In genomic region chr12:131101006-131101405, GRCh38 we compare ENCODE assay signal across 17 cellular contexts.
A peak's percentile ranks its signal among the peaks of the same experiment; 100 is the strongest.
DNase-seq lines count a peak whose midpoint lies in the region; TF ChIP-seq lines count a peak whose summit lies in the region.
"Had no signal": no experiment of that assay in that cellular context is flagged by ENCODE, and none has a peak within 500 bp of the region (broad histone marks: within the 10 kb centered on the region; RNA-seq: fewer than 3 reads in every experiment).

No MANE protein-coding gene starts in this region.

- H4K20me1 ChIP-seq in BLaER1 treated with 17β-estradiol and CSF1 and Interleukin-3, amounts not matched to agents 10 nM and 100 nM, result peaks cover 0 to 43% (median 8%) of the 10 kb centered on the region in 11 experiments; a peak in 11 of 22 replicates

- H3K36me3 Mint-ChIP-seq in chondrocyte (ENCODE audit: low read depth), result no peaks in the 10 kb centered on the region

- H3K4me2 ChIP-seq in BLaER1 treated with 17β-estradiol and CSF1 and Interleukin-3, amounts not matched to agents 10 nM and 100 nM, result peak overlapping the region; percentile 65 to 97 (median 92); a peak in 19 of 22 replicates
- H3K4me2 ChIP-seq: KMS-11 had no signal

- no peak overlapping the region for H3K4me3 ChIP-seq in BE2C (ENCODE audit: low read depth, low read length)
- H3K4me3 ChIP-seq in BLaER1 treated with 17β-estradiol and CSF1 and Interleukin-3, amounts not matched to agents 10 nM and 100 nM, result no peak overlapping the region
- H3K4me3 ChIP-seq: SJCRH30 had no signal

- TF ChIP-seq CTCF in BE2C (IDR thresholded peaks at IDR 0.05; ENCODE audit: low read depth, low read length) (no peak), chondrocyte (IDR thresholded peaks at IDR 0.05) (no peak)

- H3K27me3 Mint-ChIP-seq in chondrocyte (ENCODE audit: low read depth), result peaks cover 11% of the 10 kb centered on the region

- intact Hi-C loops in posterior vena cava (cut with DNase I), result loop anchor here in 1 of 2 donors (10.0 kb wide), 1 partner anchor 354 kb away; no protein-coding TSS in a partner anchor

- H3K4me1 Mint-ChIP-seq in chondrocyte (ENCODE audit: low read depth), result peaks cover 2% of the 10 kb centered on the region

- peak overlapping the region in 1 of 11 experiments; percentile 45; a peak in 3 of 22 replicates for H3K27ac ChIP-seq in BLaER1 treated with 17β-estradiol and CSF1 and Interleukin-3, amounts not matched to agents 10 nM and 100 nM
- H3K27ac ChIP-seq: KMS-11, SJCRH30 had no signal

- H3K9ac ChIP-seq in BLaER1 treated with 17β-estradiol and CSF1 and Interleukin-3, amounts not matched to agents 10 nM and 100 nM, result no peak overlapping the region
- H3K9ac ChIP-seq: KMS-11 had no signal

- H3K4me3 Mint-ChIP-seq in chondrocyte (ENCODE audit: unreplicated experiment), result no peak overlapping the region
- H3K4me3 Mint-ChIP-seq: B cell, HFFc6 had no signal

- H3K36me3 ChIP-seq in BE2C, result no peaks in the 10 kb centered on the region
- peaks cover 0 to 8% (median 0%) of the 10 kb centered on the region in 11 experiments; a peak in 2 of 22 replicates for H3K36me3 ChIP-seq in BLaER1 treated with 17β-estradiol and CSF1 and Interleukin-3, amounts not matched to agents 10 nM and 100 nM
- H3K36me3 ChIP-seq: SJCRH30 had no signal

- DNase-seq in BE2C (peak; percentile 2), chondrocyte (ENCODE audit: low spot score) (peak; percentile 59), posterior vena cava (ENCODE audit: low spot score) (peak; percentile 50), cerebellum (ENCODE audit: low spot score) (no peak), NCI-H1048 (lab: John Stamatoyannopoulos, UW) (no peak), SW 1271 (lab: John Stamatoyannopoulos, UW) (no peak), Kasumi-1 (lab: John Stamatoyannopoulos, UW) (no peak)
- DNase-seq: GOT3, HFFc6, MM.1S, NCI-H2029, NCI-H2171 treated with DMSO at 0.1 percent for 48 hours, NCI-H510A treated with DMSO at 0.1 percent for 48 hours, SJCRH30 had no signal

- 0 out of 2 replicates have a peak, but pooled peaks cover 5% of the 10 kb centered on the region for H3K27me3 ChIP-seq in BE2C
- H3K27me3 ChIP-seq in BLaER1 treated with 17β-estradiol and CSF1 and Interleukin-3, amounts not matched to agents 10 nM and 100 nM, result peaks cover 0 to 55% (median 0%) of the 10 kb centered on the region in 11 experiments; a peak in 6 of 22 replicates
- H3K27me3 ChIP-seq: SJCRH30 had no signal

- peaks cover 4% of the 10 kb centered on the region for H3K4me1 ChIP-seq in BE2C
- H3K4me1 ChIP-seq in BLaER1 treated with 17β-estradiol and CSF1 and Interleukin-3, amounts not matched to agents 10 nM and 100 nM, result peaks cover 49 to 78% (median 73%) of the 10 kb centered on the region in 10 experiments
- H3K4me1 ChIP-seq: SJCRH30 had no signal

- H3K9me3 Mint-ChIP-seq in chondrocyte (ENCODE audit: low read depth), result no peaks in the 10 kb centered on the region

- 0 out of 2 replicates have a peak, but pooled peaks cover 2% of the 10 kb centered on the region for H3K9me3 ChIP-seq in BE2C
- peaks cover 0 to 18% (median 13%) of the 10 kb centered on the region in 11 experiments; a peak in 15 of 22 replicates for H3K9me3 ChIP-seq in BLaER1 treated with 17β-estradiol and CSF1 and Interleukin-3, amounts not matched to agents 10 nM and 100 nM (replicated peaks in 1 of 11)
- H3K9me3 ChIP-seq: SJCRH30 had no signal

- H3K27ac Mint-ChIP-seq in chondrocyte (ENCODE audit: unreplicated experiment), result no peak overlapping the region
- H3K27ac Mint-ChIP-seq: B cell, HFFc6 had no signal

Comparison
In these comparisons a context has a peak if more than half of its experiments do, and no peak if none do; other contexts are left out.
1. DNase-seq: peak in BE2C (single experiment), chondrocyte (single experiment) and posterior vena cava (single experiment); none in cerebellum (single experiment), NCI-H1048 (single experiment), SW 1271 (0 of 2) and Kasumi-1 (0 of 2).